Comparison of ENCODE assay signal across 8 cellular contexts in genomic region chr22:29154364-29155048, GRCh38. TPM values are rescaled to one million over a fixed set of nuclear protein-coding genes. Genes with fewer than 3 reads are reported as not detected.
DNase-seq lines count a peak whose midpoint lies in the region; ATAC-seq, FAIRE-seq and TF ChIP-seq lines count a peak whose summit lies in the region.

No MANE protein-coding gene starts in this region.

- DNase-seq in AG09309 (ENCODE audit: low read depth), result no peak
- DNase-seq in GM20000 (ENCODE audit: low spot score), result peak; percentile 85
- DNase-seq in NCI-H345 (lab: John Stamatoyannopoulos, UW), result peak; percentile 59
- peak; percentile 83 for DNase-seq in activated CD4-positive, alpha-beta T cell treated with anti-CD3 and anti-CD28 coated beads for 48 hours
- DNase-seq in choroid plexus epithelial cell (ENCODE audit: low read depth), result peak; percentile 70
- DNase-seq in HepG2 (ENCODE audit: low spot score), result peak; percentile 49
- peak; percentile 62 for DNase-seq in stimulated activated CD4-positive, alpha-beta T cell treated with anti-CD3 and anti-CD28 coated beads, Interleukin-4, amount 100 ng/mL, for 1 hour

- H3K4me2 ChIP-seq in HepG2 (ENCODE audit: low read depth, low read length), result peak overlapping the region; percentile 82

- no peak overlapping the region for H3K9ac ChIP-seq in HepG2 (ENCODE audit: insufficient read depth, low read depth, low read length)

- WGBS in HepG2 (ENCODE audit: low lambda C conversion rate), result 10% methylated on average over 8 of the region's 21 CpGs

- peak; percentile 87 for ATAC-seq in HepG2
- ATAC-seq in HG03460 (IDR thresholded peaks at IDR 0.05; ENCODE audit: unreplicated experiment), result no peak

- CTCF ChIA-PET in HepG2 (lab: Yijun Ruan, JAX; ENCODE audit: low intra/inter-chr PET ratio, low total read pairs), result interaction anchor here (2.0 to 2.3 kb wide), 2 partner anchors 91 to 299 kb away, joined by 7 read pairs; no protein-coding TSS in a partner anchor

- POLR2A ChIA-PET in HepG2 (lab: Yijun Ruan, JAX), result no interaction called here

- no peak overlapping the region for H2AFZ ChIP-seq in HepG2 (ENCODE audit: low read length)

- in situ Hi-C loops in HepG2 (cut with HindIII; ENCODE audit: extremely low pct_ligation_motif_present, low pct_unique_long_range_greater_than_20kb), result loop anchor here (5.0 kb wide), 1 partner anchor 82 kb away; the partner anchor contains the start of gene KREMEN1

- no peaks in the 10 kb centered on the region for H3K79me2 ChIP-seq in HepG2 (ENCODE audit: insufficient read depth, low read length)

- H4K20me1 ChIP-seq in HepG2 (ENCODE audit: insufficient read depth, low read length), result no peaks in the 10 kb centered on the region

- peak; percentile 96 for TF ChIP-seq RAD21 in HepG2 (CRISPR knock-in tag; IDR thresholded peaks at IDR 0.05)

- intact Hi-C loops in HepG2 (cut with micrococcal nuclease; ENCODE audit: unreplicated experiment), result loop anchor here (5.0 to 10.0 kb wide), 4 partner anchors 82 to 300 kb away; partner anchors contain the start of gene KREMEN1

- H3K9me3 ChIP-seq in HepG2 (ENCODE audit: low read length), result no peaks in the 10 kb centered on the region

- H3K4me3 ChIP-seq in AG09309 (ENCODE audit: control insufficient read depth, low read depth, low read length) (no peak overlapping the region), choroid plexus epithelial cell (ENCODE audit: low read depth, low read length) (no peak overlapping the region), HepG2 (replicated peaks in 1 of 3; ENCODE audit: insufficient read depth in 1 of 3, low read depth in 2 of 3, low read length in 3 of 3) (peak overlapping the region; percentile 23 to 53 (median 36); a peak in 4 of 6 replicates)

- no peaks in the 10 kb centered on the region for H3K36me3 ChIP-seq in HepG2 (replicated peaks in 1 of 2; ENCODE audit: control insufficient read depth in 1 of 2, insufficient read depth in 2 of 2, low read length in 2 of 2)

- BruUV-seq in HepG2 (replicated peaks; lab: Mats Ljungman, UMichigan), result no TSS peak

- peaks cover 29% of the 10 kb centered on the region for H3K4me1 ChIP-seq in HepG2 (ENCODE audit: insufficient read depth, low read length)

- TF ChIP-seq EP300 in HepG2 (IDR thresholded peaks at IDR 0.05; ENCODE audit: low read depth in 2 of 2, low read length in 2 of 2), result no peak
- TF ChIP-seq EP300 in HepG2 (CRISPR knock-in tag; IDR thresholded peaks at IDR 0.05; ENCODE audit: borderline replicate concordance), result no peak

- H3K27me3 ChIP-seq in HepG2 (ENCODE audit: control insufficient read depth in 1 of 2, insufficient read depth in 2 of 2, low read length in 2 of 2), result no peaks in the 10 kb centered on the region

- H3K27ac ChIP-seq in HepG2 (ENCODE audit: extremely low read length, insufficient read depth, low read length), result no peak overlapping the region

- no peak for TF ChIP-seq POLR2A in HepG2 (IDR thresholded peaks at IDR 0.05; ENCODE audit: insufficient read depth in 1 of 2, low read depth in 2 of 2, low read length in 2 of 2)

- FAIRE-seq in HepG2 (lab: Jason Lieb, UNC), result peak; percentile 44

- TF ChIP-seq CTCF in AG09309 (IDR thresholded peaks at IDR 0.05; ENCODE audit: control insufficient read depth, insufficient read depth, low read depth, low read length, missing control alignments), result peak; percentile 92
- TF ChIP-seq CTCF in GM20000 (IDR thresholded peaks at IDR 0.05; ENCODE audit: extremely low read depth, missing control alignments), result peak; percentile 91
- TF ChIP-seq CTCF in choroid plexus epithelial cell (conservative IDR thresholded peaks at IDR 0.05; ENCODE audit: low read depth, low read length), result peak; percentile 88
- peak; percentile 98 for TF ChIP-seq CTCF in HepG2 (CRISPR knock-in tag; IDR thresholded peaks at IDR 0.05)

TF ChIP-seq in HepG2, 621 proteins besides CTCF, POLR2A, EP300 and RAD21 (continues in another document):
- TF ChIP-seq BCLAF1 (IDR thresholded peaks at IDR 0.05) (no peak), NFRKB (IDR thresholded peaks at IDR 0.05) (no peak), ETV5 (CRISPR knock-in tag; IDR thresholded peaks at IDR 0.05; ENCODE audit: borderline replicate concordance) (peak; percentile 43; the same call in 1 of the 2 replicates), FOXO1 (CRISPR knock-in tag; IDR thresholded peaks at IDR 0.05) (peak; percentile 57; the same call in 1 of the 2 replicates), HNF1B (CRISPR knock-in tag; IDR thresholded peaks at IDR 0.05) (peak; percentile 31; the same call in 1 of the 2 replicates), TFDP2 (CRISPR knock-in tag; IDR thresholded peaks at IDR 0.05) (no peak), XRCC5 (optimal IDR thresholded peaks at IDR 0.05; ENCODE audit: low read length) (peak; percentile 83), ZBTB7A (CRISPR knock-in tag; IDR thresholded peaks at IDR 0.05) (no peak), ZNF547 (CRISPR knock-in tag; IDR thresholded peaks at IDR 0.05) (0 out of 2 replicates have a peak, but pooled peaks have one; percentile 53), PHF5A (CRISPR knock-in tag; IDR thresholded peaks at IDR 0.05; ENCODE audit: low read depth, unreplicated experiment) (no peak)

RNA-seq across cellular contexts. Expression of gene EMID1, which starts 51.2 kb away (rescaled TPM):
- 0.21 and 0.82 TPM in 2 replicates for total RNA-seq in HepG2 (2016; rRNA removed; fragmentation: Illumina TruSeq; extraction: Trizol)
- 2.7 and 2.8 TPM in 2 replicates for total RNA-seq in HepG2 (2016; cell fraction: cytosol; rRNA removed; fragmentation: Illumina TruSeq; extraction: Trizol; ENCODE audit: low read depth)
- 0.09 and 0.26 TPM in 2 replicates for total RNA-seq in HepG2 (2016; cell fraction: insoluble cytoplasmic fraction; rRNA removed; fragmentation: Illumina TruSeq; extraction: Trizol)
- total RNA-seq in HepG2 (2016; cell fraction: membrane; rRNA removed; fragmentation: Illumina TruSeq; extraction: Trizol), result 1.7 and 2.1 TPM in 2 replicates
- 0.25 and 0.50 TPM in 2 replicates for total RNA-seq in HepG2 (2016; cell fraction: nucleus; rRNA removed; fragmentation: Illumina TruSeq; extraction: Trizol)
- 0.45 and 0.81 TPM in 2 replicates for polyA plus RNA-seq in HepG2 (2011; rRNA removed)
- polyA plus RNA-seq in HepG2 (2011; cell fraction: cytosol; rRNA removed), result 0.37 and 1.1 TPM in 2 replicates
- polyA plus RNA-seq in HepG2 (2011; cell fraction: nucleus; rRNA removed), result 2.1 and 2.4 TPM in 2 replicates
- 0.46 and 0.72 TPM in 2 replicates for polyA plus RNA-seq in HepG2 (2012)
- 2.6 and 3.8 TPM in 2 replicates for polyA plus RNA-seq in HepG2 (2016; cell fraction: cytosol; fragmentation: Illumina TruSeq; extraction: Trizol; ENCODE audit: low read depth)
- 0.25 and 0.50 TPM in 2 replicates for polyA plus RNA-seq in HepG2 (2016; cell fraction: insoluble cytoplasmic fraction; fragmentation: Illumina TruSeq; extraction: Trizol; ENCODE audit: low read depth)
- polyA plus RNA-seq in HepG2 (2016; cell fraction: membrane; fragmentation: Illumina TruSeq; extraction: Trizol; ENCODE audit: low read depth), result 1.4 and 2.2 TPM in 2 replicates
- 1.0 TPM in 2 replicates for polyA plus RNA-seq in HepG2 (2016; cell fraction: nucleus; fragmentation: Illumina TruSeq; extraction: Trizol; ENCODE audit: insufficient read depth, low read depth)
- 0.09 and 2.4 TPM in 2 replicates for polyA minus RNA-seq in HepG2 (2011; rRNA and poly(A)+ RNA removed; ENCODE audit: low replicate concordance)
- polyA minus RNA-seq in HepG2 (2011; cell fraction: cytosol; rRNA and poly(A)+ RNA removed), result not detected in 2 replicates
- 0.99 and 1.3 TPM in 2 replicates for polyA minus RNA-seq in HepG2 (2011; cell fraction: nucleus; rRNA and poly(A)+ RNA removed)

Comparison
In these comparisons a context has a peak if more than half of its experiments do, and no peak if none do; other contexts are left out.
1. H3K4me3 ChIP-seq: peak in HepG2 (3 of 3); none in AG09309 (single experiment) and choroid plexus epithelial cell (single experiment).
2. Peak in every context shown above with its lines, with median percentiles within 50 percentile points of each other: CTCF ChIP-seq.